In genomic region chr19:45967246-45967645, GRCh38 we compare ENCODE assay signal across 28 cellular contexts. TPM values are rescaled to one million over a fixed set of nuclear protein-coding genes. Genes with fewer than 3 reads are reported as not detected.
DNase-seq lines count a peak whose midpoint lies in the region; ATAC-seq, FAIRE-seq and TF ChIP-seq lines count a peak whose summit lies in the region.
"Had no signal": no experiment of that assay in that cellular context is flagged by ENCODE, and none has a peak within 500 bp of the region (broad histone marks: within the 10 kb centered on the region; RNA-seq: fewer than 3 reads in every experiment).

No MANE protein-coding gene starts in this region.

- FAIRE-seq in A549 (lab: Jason Lieb, UNC) = no peak
- FAIRE-seq: A204.1, D721Med, GM12878, GM18507, H1 had no signal

- peak overlapping the region; percentile 7 for H3K27ac Mint-ChIP-seq in activated T-helper 1 cell treated with anti-CD3 and anti-CD28 coated beads, Interleukin-12 subunit alpha, Interleukin-12 subunit beta, Interleukin-2, Interleukin-4 antibody, amounts not matched to agents 30 ng/mL and 10 ng/mL and 1 ng/mL, durations not matched to agents 14 hours and 24 hours and 36 hours
- peak overlapping the region; percentile 16 for H3K27ac Mint-ChIP-seq in endothelial cell (ENCODE audit: unreplicated experiment)
- H3K27ac Mint-ChIP-seq: CD4-positive, alpha-beta T cell; HFFc6 had no signal

- H2AFZ ChIP-seq in smooth muscle cell (ENCODE audit: low read depth) = no peak overlapping the region

- H3K4me1 ChIP-seq in A549 (peaks cover 8% of the 10 kb centered on the region; the same call in 2 of the 3 replicates), HEK293 (ENCODE audit: control insufficient read depth, insufficient read depth, low read length) (no peaks in the 10 kb centered on the region), smooth muscle cell (ENCODE audit: low read depth) (no peaks in the 10 kb centered on the region)
- H3K4me1 ChIP-seq: BE2C had no signal

- no peaks in the 10 kb centered on the region for H4K20me1 ChIP-seq in smooth muscle cell (ENCODE audit: low read depth)
- H4K20me1 ChIP-seq: BLaER1 treated with 17β-estradiol and CSF1 and Interleukin-3, amounts not matched to agents 10 nM and 100 nM had no signal

- intact Hi-C loops in activated T-helper 1 cell treated with anti-CD3 and anti-CD28 coated beads, Interleukin-12 subunit alpha, Interleukin-12 subunit beta, Interleukin-2, Interleukin-4 antibody, amounts not matched to agents 30 ng/mL and 10 ng/mL and 1 ng/mL, durations not matched to agents 14 hours and 24 hours and 36 hours (cut with micrococcal nuclease) = no loop called here
- intact Hi-C loops in posterior vena cava (cut with DNase I) = no loop called here

- H3K36me3 ChIP-seq in HEK293 (ENCODE audit: control insufficient read depth in 2 of 2, insufficient read depth in 1 of 2, low read length in 2 of 2) = no peaks in the 10 kb centered on the region
- no peaks in the 10 kb centered on the region for H3K36me3 ChIP-seq in smooth muscle cell (ENCODE audit: low read depth)
- H3K36me3 ChIP-seq: BE2C; BLaER1 treated with 17β-estradiol and CSF1 and Interleukin-3, amounts not matched to agents 10 nM and 100 nM had no signal

- H3K79me2 ChIP-seq in smooth muscle cell (ENCODE audit: low read depth) = no peaks in the 10 kb centered on the region

- TF ChIP-seq RAD21 in A549 (conservative IDR thresholded peaks at IDR 0.05 in 1 of 2, IDR thresholded peaks at IDR 0.05 in 1 of 2) = no peak

- CTCF ChIA-PET in A549 (lab: Yijun Ruan, JAX) (interaction anchor here (1.2 kb wide), 1 partner anchor 11 kb away, joined by 3 read pairs; no protein-coding TSS in a partner anchor), HEK293 (lab: Yijun Ruan, JAX) (interaction anchor here (0.6 kb wide), 1 partner anchor 1164 kb away, joined by 3 read pairs; the partner anchor contains the start of gene SAE1)

- WGBS in A549 (ENCODE audit: missing lambda C conversion rate) = 44% methylated on average over 7 of the region's 7 CpGs
- WGBS in smooth muscle cell (ENCODE audit: low lambda C conversion rate) = 76% methylated on average over 7 of the region's 7 CpGs

- no peak for TF ChIP-seq CTCF in A549 (IDR thresholded peaks at IDR 0.05)
- no peak for TF ChIP-seq CTCF in HEK293 (tag by site-specific recombination; IDR thresholded peaks at IDR 0.05)
- no peak for TF ChIP-seq CTCF in endothelial cell (IDR thresholded peaks at IDR 0.05; ENCODE audit: unreplicated experiment)
- no peak for TF ChIP-seq CTCF in smooth muscle cell (IDR thresholded peaks at IDR 0.05; ENCODE audit: borderline replicate concordance, insufficient read depth, poor library complexity, severe bottlenecking)

- peaks cover 45% of the 10 kb centered on the region for H3K27me3 Mint-ChIP-seq in activated T-helper 1 cell treated with anti-CD3 and anti-CD28 coated beads, Interleukin-12 subunit alpha, Interleukin-12 subunit beta, Interleukin-2, Interleukin-4 antibody, amounts not matched to agents 30 ng/mL and 10 ng/mL and 1 ng/mL, durations not matched to agents 14 hours and 24 hours and 36 hours (ENCODE audit: insufficient read depth)
- H3K27me3 Mint-ChIP-seq in endothelial cell (ENCODE audit: unreplicated experiment) = peaks cover 22% of the 10 kb centered on the region

- H3K27me3 ChIP-seq in smooth muscle cell (ENCODE audit: low read depth) = peaks cover 41% of the 10 kb centered on the region
- H3K27me3 ChIP-seq: BE2C; BLaER1 treated with 17β-estradiol and CSF1 and Interleukin-3, amounts not matched to agents 10 nM and 100 nM had no signal

- no peaks in the 10 kb centered on the region for H3K9me3 Mint-ChIP-seq in activated T-helper 1 cell treated with anti-CD3 and anti-CD28 coated beads, Interleukin-12 subunit alpha, Interleukin-12 subunit beta, Interleukin-2, Interleukin-4 antibody, amounts not matched to agents 30 ng/mL and 10 ng/mL and 1 ng/mL, durations not matched to agents 14 hours and 24 hours and 36 hours
- no peaks in the 10 kb centered on the region for H3K9me3 Mint-ChIP-seq in endothelial cell (ENCODE audit: unreplicated experiment)
- H3K9me3 Mint-ChIP-seq: CD4-positive, alpha-beta T cell; CD8-positive, alpha-beta memory T cell; HFFc6 had no signal

- H3K9me3 ChIP-seq in A549 (no peaks in the 10 kb centered on the region), HEK293 (ENCODE audit: control insufficient read depth, insufficient read depth, low read depth, low read length) (no peaks in the 10 kb centered on the region), smooth muscle cell (replicated peaks; ENCODE audit: low read depth) (no peaks in the 10 kb centered on the region)
- H3K9me3 ChIP-seq: BE2C had no signal

- no peak overlapping the region for H3K9ac ChIP-seq in smooth muscle cell (ENCODE audit: low read depth)
- H3K9ac ChIP-seq: BLaER1 treated with 17β-estradiol and CSF1 and Interleukin-3, amounts not matched to agents 10 nM and 100 nM had no signal

- POLR2A ChIA-PET in A549 (lab: Yijun Ruan, JAX) = no interaction called here
- POLR2A ChIA-PET in HEK293 (lab: Yijun Ruan, JAX) = no interaction called here

- H3K4me2 ChIP-seq in A549 (no peak overlapping the region), smooth muscle cell (no peak overlapping the region)
- H3K4me2 ChIP-seq: BLaER1 treated with 17β-estradiol and CSF1 and Interleukin-3, amounts not matched to agents 10 nM and 100 nM had no signal

- TF ChIP-seq EP300 in A549 (IDR thresholded peaks at IDR 0.05) = no peak

- H3K4me3 ChIP-seq in A549 (no peak overlapping the region), HEK293 (ENCODE audit: low read depth, low read length) (no peak overlapping the region), smooth muscle cell (no peak overlapping the region)
- H3K4me3 ChIP-seq: BLaER1 treated with 17β-estradiol and CSF1 and Interleukin-3, amounts not matched to agents 10 nM and 100 nM; GM12878 had no signal

- no peak for ATAC-seq in A549
- ATAC-seq: GM12878, HCT116 had no signal

- H3K27ac ChIP-seq in A549 (no peak overlapping the region), HEK293 (ENCODE audit: extremely low read depth, low read depth, low read length) (no peak overlapping the region), smooth muscle cell (ENCODE audit: low read depth) (no peak overlapping the region)
- H3K27ac ChIP-seq: 22Rv1; BLaER1 treated with 17β-estradiol and CSF1 and Interleukin-3, amounts not matched to agents 10 nM and 100 nM had no signal

- H3K36me3 Mint-ChIP-seq in activated T-helper 1 cell treated with anti-CD3 and anti-CD28 coated beads, Interleukin-12 subunit alpha, Interleukin-12 subunit beta, Interleukin-2, Interleukin-4 antibody, amounts not matched to agents 30 ng/mL and 10 ng/mL and 1 ng/mL, durations not matched to agents 14 hours and 24 hours and 36 hours (ENCODE audit: low read depth) = no peaks in the 10 kb centered on the region
- peaks cover 67% of the 10 kb centered on the region for H3K36me3 Mint-ChIP-seq in endothelial cell (ENCODE audit: low read depth, unreplicated experiment)

- no peak overlapping the region for H3K4me3 Mint-ChIP-seq in activated T-helper 1 cell treated with anti-CD3 and anti-CD28 coated beads, Interleukin-12 subunit alpha, Interleukin-12 subunit beta, Interleukin-2, Interleukin-4 antibody, amounts not matched to agents 30 ng/mL and 10 ng/mL and 1 ng/mL, durations not matched to agents 14 hours and 24 hours and 36 hours
- peak overlapping the region; percentile 56 for H3K4me3 Mint-ChIP-seq in endothelial cell (ENCODE audit: unreplicated experiment)
- H3K4me3 Mint-ChIP-seq: CD4-positive, alpha-beta T cell; CD8-positive, alpha-beta memory T cell; HFFc6 had no signal

- no peaks in the 10 kb centered on the region for H3F3A ChIP-seq in smooth muscle cell (ENCODE audit: low read depth)

- TF ChIP-seq POLR2A in A549 (IDR thresholded peaks at IDR 0.05; ENCODE audit: low read length) = no peak

- H3K4me1 Mint-ChIP-seq in activated T-helper 1 cell treated with anti-CD3 and anti-CD28 coated beads, Interleukin-12 subunit alpha, Interleukin-12 subunit beta, Interleukin-2, Interleukin-4 antibody, amounts not matched to agents 30 ng/mL and 10 ng/mL and 1 ng/mL, durations not matched to agents 14 hours and 24 hours and 36 hours (ENCODE audit: low read depth) = peaks cover 11% of the 10 kb centered on the region
- peaks cover 68% of the 10 kb centered on the region for H3K4me1 Mint-ChIP-seq in endothelial cell (ENCODE audit: unreplicated experiment)

- DNase-seq in A549 (ENCODE audit: low read depth in 1 of 2, low spot score in 1 of 2) (no peak), endothelial cell (ENCODE audit: low spot score) (no peak), smooth muscle cell (lab: John Stamatoyannopoulos, UW; ENCODE audit: unreplicated experiment) (no peak), activated gamma-delta T cell treated with Interleukin-2 at 50 U/mL for 16 hours (no peak), posterior vena cava (ENCODE audit: low spot score) (no peak)
- DNase-seq in activated T-helper 1 cell treated with anti-CD3 and anti-CD28 coated beads, Interleukin-12 subunit alpha, Interleukin-12 subunit beta, Interleukin-2, Interleukin-4 antibody, amounts not matched to agents 30 ng/mL and 10 ng/mL and 1 ng/mL, durations not matched to agents 14 hours and 24 hours and 36 hours (ENCODE audit: low spot score) = no peak
- DNase-seq in effector CD8-positive, alpha-beta T cell (lab: John Stamatoyannopoulos, UW) = no peak
- DNase-seq: ACHN; AML-193; BE2C; CD4-positive, alpha-beta T cell; CD8-positive, alpha-beta memory T cell; DMS 273 treated with DMSO at 0.1 percent for 48 hours; DMS79; EL; GDM1; H7; HFFc6 had no signal

RNA-seq across cellular contexts. Expression of gene NOVA2, which starts 6.4 kb away (rescaled TPM):
- polyA plus RNA-seq in A549 (2011; rRNA removed) (0.06 and 0.17 TPM in 2 replicates), A549 (2017; fragmentation: RNase III; extraction: RNeasy Plus Mini Kit Qiagen cat#74134 plus additional on column Dnase treatment) (0.13 to 0.30 TPM (median 0.24 TPM) in 3 replicates), smooth muscle cell (0.24 TPM in 1 of 2 replicates, not detected in the other)
- 0.03 and 0.04 TPM in 2 replicates for polyA plus RNA-seq in A549 (2012; cell fraction: cytosol; rRNA removed)
- polyA plus RNA-seq in A549 (2012; cell fraction: nucleus; rRNA removed) = 0.07 and 0.09 TPM in 2 replicates
- polyA minus RNA-seq in A549 (2011; rRNA and poly(A)+ RNA removed) = 0.24 and 0.25 TPM in 2 replicates
- total RNA-seq in activated T-helper 1 cell treated with anti-CD3 and anti-CD28 coated beads, Interleukin-12 subunit alpha, Interleukin-12 subunit beta, Interleukin-2, Interleukin-4 antibody, amounts not matched to agents 30 ng/mL and 10 ng/mL and 1 ng/mL, durations not matched to agents 14 hours and 24 hours and 36 hours = not detected in 2 replicates
- total RNA-seq in endothelial cell (ENCODE audit: unreplicated experiment) (86.0 TPM), smooth muscle cell (0.04 TPM in 2 replicates), posterior vena cava (1 to 10 TPM; 7.9 to 8.0 TPM)
- total RNA-seq: CD4-positive, alpha-beta T cell; CD8-positive, alpha-beta memory T cell had no signal
- polyA plus RNA-seq: CD14-positive monocyte; CD8-positive, alpha-beta memory T cell had no signal

RNA-seq across cellular contexts. Expression of gene CCDC61, which starts 28.0 kb away (rescaled TPM):
- 3.2 and 4.1 TPM in 2 replicates for polyA plus RNA-seq in A549 (2011; rRNA removed)
- polyA plus RNA-seq in A549 (2012; cell fraction: cytosol; rRNA removed) = 6.9 and 8.2 TPM in 2 replicates
- 17.3 and 20.1 TPM in 2 replicates for polyA plus RNA-seq in A549 (2012; cell fraction: nucleus; rRNA removed)
- polyA plus RNA-seq in A549 (2017; fragmentation: RNase III; extraction: RNeasy Plus Mini Kit Qiagen cat#74134 plus additional on column Dnase treatment) = 6.9 to 9.0 TPM (median 8.2 TPM) in 3 replicates
- polyA minus RNA-seq in A549 (2011; rRNA and poly(A)+ RNA removed) = 6.7 and 11.7 TPM in 2 replicates
- total RNA-seq in activated T-helper 1 cell treated with anti-CD3 and anti-CD28 coated beads, Interleukin-12 subunit alpha, Interleukin-12 subunit beta, Interleukin-2, Interleukin-4 antibody, amounts not matched to agents 30 ng/mL and 10 ng/mL and 1 ng/mL, durations not matched to agents 14 hours and 24 hours and 36 hours = 24.0 and 24.1 TPM in 2 replicates
- total RNA-seq in endothelial cell (ENCODE audit: unreplicated experiment) = 9.5 TPM
- 5.3 and 10.0 TPM in 2 replicates for total RNA-seq in smooth muscle cell
- 7.0 and 8.3 TPM in 2 replicates for polyA plus RNA-seq in smooth muscle cell
- total RNA-seq in posterior vena cava = 10 to 100 TPM in 1 of 2 donors, 1 to 10 TPM in 1; 10.0 to 12.9 TPM

RNA-seq across cellular contexts. Expression of gene NANOS2, which starts 52.7 kb away (rescaled TPM):
- not detected in 2 replicates for polyA plus RNA-seq in A549 (2011; rRNA removed)
- not detected in 2 replicates for polyA plus RNA-seq in A549 (2012; cell fraction: cytosol; rRNA removed)
- polyA plus RNA-seq in A549 (2012; cell fraction: nucleus; rRNA removed) = not detected in 2 replicates
- not detected in 3 replicates for polyA plus RNA-seq in A549 (2017; fragmentation: RNase III; extraction: RNeasy Plus Mini Kit Qiagen cat#74134 plus additional on column Dnase treatment)
- not detected in 2 replicates for polyA minus RNA-seq in A549 (2011; rRNA and poly(A)+ RNA removed)
- not detected in 2 replicates for total RNA-seq in activated T-helper 1 cell treated with anti-CD3 and anti-CD28 coated beads, Interleukin-12 subunit alpha, Interleukin-12 subunit beta, Interleukin-2, Interleukin-4 antibody, amounts not matched to agents 30 ng/mL and 10 ng/mL and 1 ng/mL, durations not matched to agents 14 hours and 24 hours and 36 hours
- total RNA-seq in endothelial cell (ENCODE audit: unreplicated experiment) = not detected
- not detected in 2 replicates for total RNA-seq in smooth muscle cell
- polyA plus RNA-seq in smooth muscle cell = not detected in 2 replicates
- total RNA-seq in posterior vena cava = not detected
- total RNA-seq: CD4-positive, alpha-beta T cell; CD8-positive, alpha-beta memory T cell; GM12878; H1; H7; HFFc6 had no signal
- polyA plus RNA-seq: CD14-positive monocyte; CD8-positive, alpha-beta memory T cell; GM12878 had no signal

RNA-seq across cellular contexts. Expression of gene PGLYRP1, which starts 55.6 kb away (rescaled TPM):
- not detected in 2 replicates for polyA plus RNA-seq in A549 (2011; rRNA removed)
- not detected in 2 replicates for polyA plus RNA-seq in A549 (2012; cell fraction: cytosol; rRNA removed)
- polyA plus RNA-seq in A549 (2012; cell fraction: nucleus; rRNA removed) = not detected in 2 replicates
- not detected in 3 replicates for polyA plus RNA-seq in A549 (2017; fragmentation: RNase III; extraction: RNeasy Plus Mini Kit Qiagen cat#74134 plus additional on column Dnase treatment)
- polyA minus RNA-seq in A549 (2011; rRNA and poly(A)+ RNA removed) = not detected in 2 replicates
- total RNA-seq in activated T-helper 1 cell treated with anti-CD3 and anti-CD28 coated beads, Interleukin-12 subunit alpha, Interleukin-12 subunit beta, Interleukin-2, Interleukin-4 antibody, amounts not matched to agents 30 ng/mL and 10 ng/mL and 1 ng/mL, durations not matched to agents 14 hours and 24 hours and 36 hours = not detected in 2 replicates
- total RNA-seq in endothelial cell (ENCODE audit: unreplicated experiment) = 0.54 TPM
- total RNA-seq in smooth muscle cell = not detected in 2 replicates
- not detected in 2 replicates for polyA plus RNA-seq in smooth muscle cell
- not detected for total RNA-seq in posterior vena cava
- total RNA-seq: CD4-positive, alpha-beta T cell; CD8-positive, alpha-beta memory T cell; GM12878; H1; H7; HFFc6 had no signal
- polyA plus RNA-seq: CD8-positive, alpha-beta memory T cell; H1 had no signal
